In the genomic region with DNA sequence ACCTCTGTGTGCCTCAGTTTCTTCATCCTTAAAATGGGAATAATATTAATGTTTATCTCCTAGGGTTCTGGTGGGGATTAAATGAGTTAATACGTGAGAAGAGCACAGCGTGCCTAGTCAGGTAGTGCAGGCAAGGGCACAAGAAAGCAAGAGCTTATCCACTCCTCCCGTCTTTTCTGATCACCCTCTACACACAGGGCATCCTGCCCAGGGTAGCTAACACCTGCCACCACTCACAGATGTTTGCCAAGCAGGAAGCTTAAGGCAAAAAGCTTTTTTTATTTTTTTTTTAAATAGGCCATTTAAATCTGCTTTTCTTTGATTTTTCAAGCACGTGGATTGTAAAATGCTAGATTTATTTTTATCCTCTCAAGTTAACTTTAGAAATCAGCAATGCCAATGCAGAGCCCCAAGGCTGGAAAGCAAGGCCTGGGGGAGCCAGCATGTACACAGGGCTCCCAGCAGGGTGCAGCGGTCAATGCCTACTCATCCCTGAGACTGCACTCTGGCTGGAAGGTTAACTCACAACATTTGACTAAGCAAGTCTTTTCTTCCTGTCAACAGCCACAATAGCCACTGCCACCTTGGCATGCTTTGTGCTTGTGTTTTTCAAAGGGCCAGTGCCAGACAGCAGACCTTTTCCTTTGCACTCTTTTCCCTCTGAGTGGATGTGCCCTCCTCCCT, we compare ENCODE assay signal across 16 cellular contexts.
DNase-seq lines count a peak whose midpoint lies in the region; ATAC-seq and TF ChIP-seq lines count a peak whose summit lies in the region.
"Had no signal": no experiment of that assay in that cellular context is flagged by ENCODE, and none has a peak within 500 bp of the region (broad histone marks: within the 10 kb centered on the region; RNA-seq: fewer than 3 reads in every experiment).

No MANE protein-coding gene starts in this region.

- ATAC-seq in foreskin keratinocyte: no peak
- ATAC-seq: psoas muscle had no signal

- H3K36me3 Mint-ChIP-seq in CD14-positive monocyte: no peaks in the 10 kb centered on the region

- peaks cover 0 to 6% (median 0%) of the 10 kb centered on the region in 7 donors for H3K9me3 Mint-ChIP-seq in CD14-positive monocyte
- H3K9me3 Mint-ChIP-seq: stimulated activated naive CD8-positive, alpha-beta T cell treated with anti-CD3 and anti-CD28 coated beads, Interleukin-15, Interleukin-2, amounts not matched to agents 100 ng/mL and 50 ng/mL, for 24 hours had no signal

- H3K4me1 ChIP-seq in foreskin keratinocyte: no peaks in the 10 kb centered on the region
- H3K4me1 ChIP-seq: psoas muscle had no signal

- no peaks in the 10 kb centered on the region for H3K36me3 ChIP-seq in H7 (replicated peaks; ENCODE audit: control insufficient read depth, insufficient read depth, low read length)

- H3K4me3 Mint-ChIP-seq in CD14-positive monocyte: no peak overlapping the region
- H3K4me3 Mint-ChIP-seq: stimulated activated naive CD8-positive, alpha-beta T cell treated with anti-CD3 and anti-CD28 coated beads, Interleukin-15, Interleukin-2, amounts not matched to agents 100 ng/mL and 50 ng/mL, for 24 hours had no signal

- intact Hi-C loops in CD14-positive monocyte (cut with micrococcal nuclease): no loop called here

- TF ChIP-seq CTCF in CD14-positive monocyte (IDR thresholded peaks at IDR 0.05): no peak
- peak; percentile 26 for TF ChIP-seq CTCF in foreskin keratinocyte (conservative IDR thresholded peaks at IDR 0.05)

- no peaks in the 10 kb centered on the region for H3K4me1 Mint-ChIP-seq in CD14-positive monocyte

- H3K27me3 ChIP-seq in H7 (ENCODE audit: control insufficient read depth, insufficient read depth, low read length) (no peaks in the 10 kb centered on the region), foreskin keratinocyte (peaks cover 4% of the 10 kb centered on the region)
- H3K27me3 ChIP-seq: hepatocyte had no signal

- H3K27ac Mint-ChIP-seq in CD14-positive monocyte: no peak overlapping the region
- H3K27ac Mint-ChIP-seq: stimulated activated naive CD8-positive, alpha-beta T cell treated with anti-CD3 and anti-CD28 coated beads, Interleukin-15, Interleukin-2, amounts not matched to agents 100 ng/mL and 50 ng/mL, for 24 hours had no signal

- DNase-seq in CD14-positive monocyte (ENCODE audit: low spot score): peak; percentile 16
- DNase-seq in H7: peak; percentile 57
- peak; percentile 13 for DNase-seq in NCI-H2171 (lab: John Stamatoyannopoulos, UW)
- DNase-seq in foreskin keratinocyte: no peak
- DNase-seq in mucosa of gallbladder (ENCODE audit: low spot score): no peak
- DNase-seq in activated gamma-delta T cell (lab: John Stamatoyannopoulos, UW): no peak
- no peak for DNase-seq in OCI-M2 (lab: John Stamatoyannopoulos, UW; ENCODE audit: unreplicated experiment)
- DNase-seq in GM19240 (ENCODE audit: insufficient read length, low spot score): no peak
- DNase-seq: activated naive CD4-positive, alpha-beta T cell; AML-193; psoas muscle; stimulated activated CD4-positive, alpha-beta T cell treated with anti-CD3 and anti-CD28 coated beads, Interleukin-2, amount 100 ng/mL, for 48 hours; T1000 had no signal

- H3K4me3 ChIP-seq in H7 (ENCODE audit: insufficient read depth, low read depth, low read length): no peak overlapping the region
- H3K4me3 ChIP-seq: hepatocyte, psoas muscle had no signal

- peaks cover 0 to 2% (median 0%) of the 10 kb centered on the region in 3 donors for H3K27me3 Mint-ChIP-seq in CD14-positive monocyte (ENCODE audit: low read depth in 3 of 3)
- H3K27me3 Mint-ChIP-seq: stimulated activated naive CD8-positive, alpha-beta T cell treated with anti-CD3 and anti-CD28 coated beads, Interleukin-15, Interleukin-2, amounts not matched to agents 100 ng/mL and 50 ng/mL, for 24 hours had no signal

- H3K27ac ChIP-seq in foreskin keratinocyte: no peak overlapping the region
- H3K27ac ChIP-seq: hepatocyte, HL-60, psoas muscle had no signal

Comparison
In these comparisons a context has a peak if more than half of its experiments do, and no peak if none do; other contexts are left out.
1. DNase-seq: peak in CD14-positive monocyte (single experiment), H7 (single experiment) and NCI-H2171 (single experiment); none in foreskin keratinocyte (0 of 2), mucosa of gallbladder (single experiment), activated gamma-delta T cell (single experiment), OCI-M2 (single experiment) and GM19240 (single experiment).